ENCODE assay signal across 22 cellular contexts in the genomic region with DNA sequence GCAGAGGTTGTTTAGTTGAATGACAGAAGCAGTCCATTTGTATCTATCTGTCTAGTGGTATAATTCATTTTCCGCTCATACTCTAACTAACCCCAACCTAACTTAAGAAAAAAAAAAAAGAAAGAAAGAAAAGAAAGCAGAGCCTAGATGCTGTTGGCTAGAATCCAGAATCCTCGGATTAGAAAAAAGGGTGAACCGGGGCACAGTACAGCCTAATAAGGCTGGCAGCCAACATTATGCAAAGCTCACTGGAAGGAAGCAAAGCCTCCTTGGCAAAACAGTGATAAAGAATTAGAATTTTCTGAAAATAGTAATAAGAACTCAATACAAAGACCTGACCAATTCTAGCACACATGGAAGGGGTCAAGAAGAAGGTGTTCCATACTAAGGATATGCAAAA.
"Had no signal": no experiment of that assay in that cellular context is flagged by ENCODE, and none has a peak within 500 bp of the region (broad histone marks: within the 10 kb centered on the region; RNA-seq: fewer than 3 reads in every experiment).

No MANE protein-coding gene starts in this region.

- H3K9me3 ChIP-seq: adrenal gland, Peyer's patch, SJCRH30, SK-N-SH had no signal

- DNase-seq: activated CD4-positive, alpha-beta T cell treated with anti-CD3 and anti-CD28 coated beads, Interleukin-2, amount 50 U/mL, for 1 hour; activated CD4-positive, CD25-positive, alpha-beta regulatory T cell; activated CD8-positive, alpha-beta memory T cell treated with anti-CD3 and anti-CD28 coated beads, Interleukin-2, amount 50 U/mL, for 4 hours; activated CD8-positive, alpha-beta T cell treated with anti-CD3 and anti-CD28 coated beads for 36 hours; activated naive CD4-positive, alpha-beta T cell treated with anti-CD3 and anti-CD28 coated beads, Interleukin-2, amount 50 U/mL, for 16 hours; activated naive CD8-positive, alpha-beta T cell treated with anti-CD3 and anti-CD28 coated beads, Interleukin-2, amount 10 ng/mL, durations not matched to agents 7 days and 5 days; activated T-cell treated with anti-CD3 and anti-CD28 coated beads, Interleukin-2, amount 50 U/mL, for 72 hours; Karpas-422; MM.1S; NCI-H1417; NCI-H1930; NCI-H2171; NCI-H524; Peyer's patch; Right ventricle myocardium superior; SJCRH30; SK-N-SH; T-helper 1 cell had no signal

- ATAC-seq: activated CD8-positive, alpha-beta T cell treated with anti-CD3 and anti-CD28 coated beads for 36 hours; activated T-cell treated with anti-CD3 and anti-CD28 coated beads, Interleukin-2, amount 50 U/mL, for 72 hours; K562 had no signal

- H3K4me3 ChIP-seq: adrenal gland, K562, Peyer's patch, SJCRH30 had no signal

- H3K27me3 ChIP-seq: adrenal gland, Peyer's patch, SJCRH30 had no signal

- FAIRE-seq: K562 had no signal

- H3K27ac ChIP-seq: adrenal gland, Peyer's patch, RWPE1, SJCRH30, VCaP had no signal

- H3K36me3 ChIP-seq: adrenal gland, Peyer's patch, SJCRH30 had no signal

- H3K4me1 ChIP-seq: Peyer's patch, SJCRH30 had no signal
